16 cellular contexts compared by ENCODE assay signal in the genomic region with DNA sequence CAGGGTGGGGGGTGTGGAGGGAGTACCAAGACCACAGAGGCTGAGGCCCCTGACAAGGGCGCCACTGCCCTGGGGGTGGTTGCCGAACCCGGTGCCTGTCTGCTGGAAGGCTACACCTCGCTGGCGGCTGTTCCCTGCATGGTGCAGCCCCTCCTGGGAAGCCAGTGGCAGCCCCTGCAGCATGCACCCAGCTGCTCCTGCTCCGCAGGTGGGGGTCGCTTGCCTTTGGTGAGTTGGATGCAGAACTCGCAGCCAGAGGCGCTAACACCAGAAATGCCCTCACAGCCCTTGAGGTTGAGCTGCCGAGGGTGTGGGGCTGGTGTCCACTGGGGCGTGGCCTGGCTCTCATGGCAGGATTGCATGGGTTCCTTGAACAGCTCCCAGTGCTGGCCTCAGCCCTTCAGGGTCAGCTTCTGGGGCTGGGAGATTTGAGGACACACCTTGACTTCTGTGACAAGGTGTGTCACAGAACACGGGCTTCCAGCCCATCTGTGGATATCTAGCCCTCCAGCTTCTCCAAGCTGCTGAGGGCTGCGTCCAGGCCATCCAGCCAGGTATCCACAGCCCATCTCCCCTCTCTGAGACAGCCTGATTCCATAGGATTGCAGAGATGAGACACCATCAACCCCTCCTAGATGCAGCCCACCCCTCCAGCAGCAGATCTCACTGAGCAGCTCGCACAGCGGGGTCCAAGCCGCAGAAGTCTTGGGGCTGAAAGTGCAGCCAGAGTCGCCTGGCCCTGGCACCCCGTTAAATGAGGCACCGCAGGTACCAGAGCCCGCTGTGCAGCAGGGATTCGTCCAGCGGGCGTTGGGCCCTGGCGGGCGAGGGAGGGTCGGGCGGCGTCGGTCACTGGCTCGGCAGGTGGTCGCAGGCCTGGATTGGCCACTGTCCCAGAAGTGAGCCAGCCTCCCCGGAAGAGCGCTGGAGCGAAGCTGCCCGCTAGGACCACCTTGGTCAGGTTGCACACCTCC.
"Had no signal": no experiment of that assay in that cellular context is flagged by ENCODE, and none has a peak within 500 bp of the region (broad histone marks: within the 10 kb centered on the region; RNA-seq: fewer than 3 reads in every experiment).

No MANE protein-coding gene starts in this region.

- FAIRE-seq: TTC549, urothelium cell line had no signal

- H3K4me2 ChIP-seq: hepatocyte had no signal

- DNase-seq: activated CD8-positive, alpha-beta memory T cell treated with anti-CD3 and anti-CD28 coated beads, Interleukin-2, amount 50 U/mL, for 48 hours; activated CD8-positive, alpha-beta T cell treated with anti-CD3 and anti-CD28 coated beads, Interleukin-2, amount 10 ng/mL, durations not matched to agents 7 days and 5 days; activated naive CD8-positive, alpha-beta T cell treated with anti-CD3 and anti-CD28 coated beads for 36 hours; amniotic stem cell; midbrain; stimulated activated CD4-positive, alpha-beta T cell treated with anti-CD3 and anti-CD28 coated beads, Interleukin-15, amount 100 ng/mL, for 24 hours; stimulated activated CD4-positive, alpha-beta T cell treated with anti-CD3 and anti-CD28 coated beads, Interleukin-2, amount 100 ng/mL, for 48 hours; stimulated activated naive CD8-positive, alpha-beta T cell treated with anti-CD3 and anti-CD28 coated beads, Interleukin-15, amount 100 ng/mL, for 72 hours; testis had no signal

- H3K36me3 ChIP-seq: cardiac muscle cell had no signal

- H3K4me3 ChIP-seq: cardiac muscle cell, dorsolateral prefrontal cortex, hepatocyte, testis had no signal

- H3K27me3 ChIP-seq: cardiac muscle cell, hepatocyte, testis had no signal

- H3K79me2 ChIP-seq: hepatocyte had no signal

- H3K27ac ChIP-seq: cardiac muscle cell, dorsolateral prefrontal cortex, hepatocyte, testis had no signal

- H3K9me3 ChIP-seq: testis had no signal

- ATAC-seq: activated CD8-positive, alpha-beta T cell treated with anti-CD3 and anti-CD28 coated beads, Interleukin-2, amount 10 ng/mL, durations not matched to agents 7 days and 5 days; left colon; stimulated activated naive CD8-positive, alpha-beta T cell treated with anti-CD3 and anti-CD28 coated beads, Interleukin-15, amount 100 ng/mL, for 72 hours; WTC11 had no signal

- H3K4me1 ChIP-seq: testis had no signal

- H2AFZ ChIP-seq: hepatocyte had no signal
